Comparison of ENCODE assay signal across 1 cellular context in the genomic region with DNA sequence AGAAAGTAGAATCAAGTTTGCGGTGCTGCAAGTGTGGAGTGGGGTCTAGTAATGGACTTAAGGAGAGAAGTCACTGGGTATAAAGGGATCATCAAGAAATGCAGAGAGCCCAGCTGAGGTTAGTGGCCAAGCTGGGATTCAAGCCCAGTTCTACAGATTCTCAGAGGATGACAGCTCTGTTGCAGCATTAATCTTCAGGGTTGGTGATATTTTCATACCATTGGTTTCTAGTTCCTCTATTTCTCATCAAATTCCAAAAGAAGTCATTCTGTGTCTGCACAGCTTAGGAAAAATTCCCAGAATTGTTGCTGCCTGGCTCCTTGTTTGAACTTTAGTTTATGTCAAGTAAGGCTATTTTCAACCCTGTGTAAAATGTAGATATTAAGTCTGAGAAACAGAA.
TF ChIP-seq lines count a peak whose summit lies in the region.

No MANE protein-coding gene starts in this region.

TF ChIP-seq in SK-N-SH treated with all-trans-retinoic acid at 6 μM for 48 hours, 23 proteins besides CTCF, POLR2A, EP300 and RAD21 (continued from another document):
- TF ChIP-seq, protein P1, sequence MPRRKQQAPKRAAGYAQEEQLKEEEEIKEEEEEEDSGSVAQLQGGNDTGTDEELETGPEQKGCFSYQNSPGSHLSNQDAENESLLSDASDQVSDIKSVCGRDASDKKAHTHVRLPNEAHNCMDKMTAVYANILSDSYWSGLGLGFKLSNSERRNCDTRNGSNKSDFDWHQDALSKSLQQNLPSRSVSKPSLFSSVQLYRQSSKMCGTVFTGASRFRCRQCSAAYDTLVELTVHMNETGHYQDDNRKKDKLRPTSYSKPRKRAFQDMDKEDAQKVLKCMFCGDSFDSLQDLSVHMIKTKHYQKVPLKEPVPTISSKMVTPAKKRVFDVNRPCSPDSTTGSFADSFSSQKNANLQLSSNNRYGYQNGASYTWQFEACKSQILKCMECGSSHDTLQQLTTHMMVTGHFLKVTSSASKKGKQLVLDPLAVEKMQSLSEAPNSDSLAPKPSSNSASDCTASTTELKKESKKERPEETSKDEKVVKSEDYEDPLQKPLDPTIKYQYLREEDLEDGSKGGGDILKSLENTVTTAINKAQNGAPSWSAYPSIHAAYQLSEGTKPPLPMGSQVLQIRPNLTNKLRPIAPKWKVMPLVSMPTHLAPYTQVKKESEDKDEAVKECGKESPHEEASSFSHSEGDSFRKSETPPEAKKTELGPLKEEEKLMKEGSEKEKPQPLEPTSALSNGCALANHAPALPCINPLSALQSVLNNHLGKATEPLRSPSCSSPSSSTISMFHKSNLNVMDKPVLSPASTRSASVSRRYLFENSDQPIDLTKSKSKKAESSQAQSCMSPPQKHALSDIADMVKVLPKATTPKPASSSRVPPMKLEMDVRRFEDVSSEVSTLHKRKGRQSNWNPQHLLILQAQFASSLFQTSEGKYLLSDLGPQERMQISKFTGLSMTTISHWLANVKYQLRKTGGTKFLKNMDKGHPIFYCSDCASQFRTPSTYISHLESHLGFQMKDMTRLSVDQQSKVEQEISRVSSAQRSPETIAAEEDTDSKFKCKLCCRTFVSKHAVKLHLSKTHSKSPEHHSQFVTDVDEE (CRISPR knock-in tag; IDR thresholded peaks at IDR 0.05), result no peak
- no peak for TF ChIP-seq ZC3H10 (CRISPR knock-in tag; IDR thresholded peaks at IDR 0.05)
- no peak for TF ChIP-seq ZNF8 (CRISPR knock-in tag; IDR thresholded peaks at IDR 0.05)
- TF ChIP-seq SNAI2 (CRISPR knock-in tag; IDR thresholded peaks at IDR 0.05), result no peak
- no peak for TF ChIP-seq OSR1 (CRISPR knock-in tag; IDR thresholded peaks at IDR 0.05)
- TF ChIP-seq POU6F1 (CRISPR knock-in tag; IDR thresholded peaks at IDR 0.05; ENCODE audit: borderline replicate concordance, low read depth), result no peak
- no peak for TF ChIP-seq CSDC2 (CRISPR knock-in tag; IDR thresholded peaks at IDR 0.05)
- TF ChIP-seq PPARA (CRISPR knock-in tag; IDR thresholded peaks at IDR 0.05; ENCODE audit: borderline replicate concordance), result no peak
- no peak for TF ChIP-seq ARNTL (CRISPR knock-in tag; IDR thresholded peaks at IDR 0.05; ENCODE audit: borderline replicate concordance, low read depth)
